16 cellular contexts compared by ENCODE assay signal in the genomic region with DNA sequence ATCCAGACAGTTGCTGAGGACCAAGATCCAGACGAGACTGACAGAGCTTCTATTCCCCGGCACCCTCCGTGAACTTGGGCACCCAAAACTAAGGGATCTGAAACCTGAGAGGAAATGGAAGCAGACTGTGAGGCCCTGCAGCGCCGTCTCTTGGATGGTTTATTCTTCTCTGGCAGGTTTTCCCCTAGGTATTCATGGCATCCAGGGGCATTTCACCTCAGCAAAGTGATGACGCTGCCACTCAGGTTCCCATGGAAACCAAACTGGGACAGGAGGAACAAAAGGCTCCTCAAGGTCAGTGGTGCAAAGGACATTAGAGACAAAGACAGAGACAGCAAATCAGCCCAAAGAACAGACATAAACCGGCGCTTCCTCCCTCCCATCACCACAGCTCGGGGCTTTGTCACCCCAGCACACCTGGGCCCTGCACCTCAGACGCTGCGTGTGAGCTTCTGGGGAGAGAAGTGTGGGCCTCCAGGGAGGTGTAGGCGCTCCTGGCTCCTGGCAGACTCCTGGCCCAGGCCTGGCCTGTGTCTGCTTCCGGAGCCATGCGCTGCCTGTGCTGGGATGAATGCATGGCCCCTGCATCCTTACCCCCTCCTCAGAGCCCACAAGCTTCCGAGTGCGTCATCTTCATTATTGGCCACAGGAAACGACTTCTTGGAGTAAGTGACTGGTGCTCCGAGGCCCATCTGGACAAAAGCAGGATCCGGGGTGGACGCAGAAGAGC. TPM values are rescaled to one million over a fixed set of nuclear protein-coding genes. Genes with fewer than 3 reads are reported as not detected.
DNase-seq lines count a peak whose midpoint lies in the region; ATAC-seq and TF ChIP-seq lines count a peak whose summit lies in the region.
"Had no signal": no experiment of that assay in that cellular context is flagged by ENCODE, and none has a peak within 500 bp of the region (broad histone marks: within the 10 kb centered on the region; RNA-seq: fewer than 3 reads in every experiment).

No MANE protein-coding gene starts in this region.

- H3K9ac ChIP-seq in NT2/D1 (ENCODE audit: insufficient read length, low read depth): no peak overlapping the region
- H3K9ac ChIP-seq: parathyroid adenoma had no signal

- no peaks in the 10 kb centered on the region for H3K36me3 ChIP-seq in cardiac muscle cell
- no peaks in the 10 kb centered on the region for H3K36me3 ChIP-seq in NT2/D1 (ENCODE audit: insufficient read depth, insufficient read length, low read length)
- no peaks in the 10 kb centered on the region for H3K36me3 ChIP-seq in kidney epithelial cell (ENCODE audit: control insufficient read depth, insufficient read depth, low read length)
- H3K36me3 ChIP-seq in upper lobe of right lung: no peaks in the 10 kb centered on the region

- H3K9me3 ChIP-seq in cardiac muscle cell (ENCODE audit: low read depth) (no peaks in the 10 kb centered on the region), NT2/D1 (ENCODE audit: insufficient read depth, low read length) (no peaks in the 10 kb centered on the region), upper lobe of right lung (no peaks in the 10 kb centered on the region)

- H3K4me1 ChIP-seq in cardiac muscle cell (ENCODE audit: low read depth): peaks cover 45% of the 10 kb centered on the region
- peaks cover 2% of the 10 kb centered on the region for H3K4me1 ChIP-seq in NT2/D1 (ENCODE audit: insufficient read depth, insufficient read length)
- H3K4me1 ChIP-seq in upper lobe of right lung: no peaks in the 10 kb centered on the region
- H3K4me1 ChIP-seq: parathyroid adenoma had no signal

- H3K27ac ChIP-seq in cardiac muscle cell: peak overlapping the region; percentile 59
- no peak overlapping the region for H3K27ac ChIP-seq in upper lobe of right lung
- H3K27ac ChIP-seq: parathyroid adenoma, RWPE1 had no signal

- no peaks in the 10 kb centered on the region for H3K27me3 ChIP-seq in cardiac muscle cell
- H3K27me3 ChIP-seq in NT2/D1 (ENCODE audit: insufficient read depth, insufficient read length): no peaks in the 10 kb centered on the region
- peaks cover 9% of the 10 kb centered on the region for H3K27me3 ChIP-seq in kidney epithelial cell (ENCODE audit: control insufficient read depth, insufficient read depth, low read length)
- H3K27me3 ChIP-seq in upper lobe of right lung: no peaks in the 10 kb centered on the region

- TF ChIP-seq CTCF in cardiac muscle cell (IDR thresholded peaks at IDR 0.05; ENCODE audit: low read depth, low read length): no peak
- peak; percentile 28 for TF ChIP-seq CTCF in kidney epithelial cell (IDR thresholded peaks at IDR 0.05; ENCODE audit: insufficient read depth, low read length, poor library complexity, severe bottlenecking)
- TF ChIP-seq CTCF in upper lobe of right lung (IDR thresholded peaks at IDR 0.05): no peak

- ATAC-seq in Right ventricle myocardium superior (ENCODE audit: poor library complexity) (no peak), upper lobe of right lung (peak; percentile 5), HG03457 (IDR thresholded peaks at IDR 0.05; ENCODE audit: unreplicated experiment) (no peak)

- H3K4me3 ChIP-seq in cardiac muscle cell (no peak overlapping the region), NT2/D1 (ENCODE audit: insufficient read length, low read depth) (no peak overlapping the region), kidney epithelial cell (ENCODE audit: low read depth, low read length) (no peak overlapping the region), upper lobe of right lung (no peak overlapping the region)

- intact Hi-C loops in Right ventricle myocardium superior (cut with DNase I) (no loop called here), upper lobe of right lung (cut with DNase I) (no loop called here)

- DNase-seq in cardiac muscle cell (ENCODE audit: low read depth in 1 of 2, low spot score in 1 of 2) (peak in 1 of 2 donors; percentile 74), Right ventricle myocardium superior (no peak), NT2/D1 (ENCODE audit: low read depth, low spot score) (peak; percentile 63), kidney epithelial cell (ENCODE audit: low read depth) (no peak), upper lobe of right lung (no peak), GM19240 (ENCODE audit: insufficient read length, low spot score) (no peak), activated T-cell treated with anti-CD3 and anti-CD28 coated beads for 4 hours (no peak)
- DNase-seq: caudate nucleus, Karpas-422, mammary epithelial cell, NCI-H446 treated with DMSO at 0.1 percent for 48 hours, T-helper 9 cell had no signal

RNA-seq across cellular contexts. Expression of gene TP53AIP1, which starts 6.0 kb away (rescaled TPM):
- 0.46 TPM in 1 of 2 replicates, not detected in the other for total RNA-seq in cardiac muscle cell
- polyA plus RNA-seq in cardiac muscle cell: 0.26 and 0.83 TPM in 2 replicates
- not detected for total RNA-seq in Right ventricle myocardium superior
- not detected in 2 replicates for total RNA-seq in kidney epithelial cell
- total RNA-seq in upper lobe of right lung: not detected
- polyA plus RNA-seq: urinary bladder had no signal

RNA-seq across cellular contexts. Expression of gene KCNJ5, which starts 45.6 kb away (rescaled TPM):
- total RNA-seq in cardiac muscle cell (67.5 and 71.8 TPM in 2 replicates), Right ventricle myocardium superior (4.4 TPM), kidney epithelial cell (3.4 and 4.0 TPM in 2 replicates), upper lobe of right lung (8.5 TPM)
- polyA plus RNA-seq in cardiac muscle cell: 44.8 and 58.3 TPM in 2 replicates
